Comparison of ENCODE assay signal across 16 cellular contexts in the genomic region with DNA sequence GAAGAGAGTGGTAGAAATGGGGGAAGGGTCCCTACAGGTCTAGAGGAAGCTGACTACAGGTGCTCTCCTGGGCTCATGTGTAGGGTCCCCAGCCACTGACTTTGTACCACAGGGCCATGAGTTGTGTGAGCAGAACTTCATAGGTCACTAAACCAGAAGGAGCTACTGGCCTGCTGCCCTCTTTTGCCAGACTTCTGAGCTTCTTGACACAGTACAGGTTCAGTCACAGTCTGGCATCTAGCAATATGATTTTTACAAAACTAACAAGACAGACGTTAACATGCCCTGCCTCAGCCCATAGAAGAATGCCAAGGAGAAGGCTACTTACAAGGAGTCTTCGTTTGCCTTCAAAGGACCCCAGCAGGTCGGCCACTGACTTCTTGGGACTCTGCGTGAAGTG. TPM values are rescaled to one million over a fixed set of nuclear protein-coding genes. Genes with fewer than 3 reads are reported as not detected.
DNase-seq lines count a peak whose midpoint lies in the region; ATAC-seq and TF ChIP-seq lines count a peak whose summit lies in the region.
"Had no signal": no experiment of that assay in that cellular context is flagged by ENCODE, and none has a peak within 500 bp of the region (broad histone marks: within the 10 kb centered on the region; RNA-seq: fewer than 3 reads in every experiment).

No MANE protein-coding gene starts in this region.

- no peak overlapping the region for H2BK5ac ChIP-seq in trophoblast cell (ENCODE audit: low read depth, low read length, poor library complexity)

- intact Hi-C loops in breast epithelium (cut with DNase I; ENCODE audit: low total_unique reads) (no loop called here), mammary epithelial cell (cut with micrococcal nuclease) (no loop called here), upper lobe of right lung (cut with DNase I) (no loop called here), dorsolateral prefrontal cortex (cut with DNase I) (no loop called here)

- peak overlapping the region; percentile 57 for H3K14ac ChIP-seq in trophoblast cell (ENCODE audit: low read length)

- H2BK120ac ChIP-seq in trophoblast cell (ENCODE audit: insufficient read depth, low read length, poor library complexity), result no peak overlapping the region

- TF ChIP-seq POLR2A in breast epithelium (IDR thresholded peaks at IDR 0.05), result no peak

- dilution Hi-C loops in mammary epithelial cell (cut with HindIII; ENCODE audit: low sequenced_read_pairs), result no loop called here

- no peak for DNase-seq in breast epithelium (ENCODE audit: low spot score in 2 of 2)
- DNase-seq in mammary epithelial cell, result no peak
- no peak for DNase-seq in fibroblast of pulmonary artery (ENCODE audit: low read depth)
- DNase-seq in trophoblast cell, result no peak
- no peak for DNase-seq in upper lobe of right lung
- DNase-seq in AG20443 (ENCODE audit: low spot score), result no peak
- no peak for DNase-seq in hippocampal formation (lab: John Stamatoyannopoulos, UW)
- DNase-seq in dorsolateral prefrontal cortex, result no peak
- DNase-seq: activated CD4-positive, alpha-beta memory T cell treated with anti-CD3 and anti-CD28 coated beads, Interleukin-2, amount 10 ng/mL, durations not matched to agents 7 days and 5 days; activated effector memory CD4-positive, alpha-beta T cell treated with anti-CD3 and anti-CD28 coated beads, Interleukin-2, amount 50 U/mL, for 16 hours; COR-L47; NCI-H1694; NCI-H82; T1000 had no signal

- no TSS peak for BruUV-seq in mammary epithelial cell (replicated peaks; lab: Mats Ljungman, UMichigan)

- in situ Hi-C loops in mammary epithelial cell (cut with MboI; ENCODE audit: low sequenced_read_pairs in 2 of 2), result loop anchor here in 1 of 2 donors (25.0 kb wide), 1 partner anchor 650 kb away; no protein-coding TSS in a partner anchor

- WGBS in mammary epithelial cell (ENCODE audit: low coverage, missing lambda C conversion rate), result 96% methylated on average over 3 of the region's 4 CpGs
- WGBS in trophoblast cell (ENCODE audit: extremely low coverage, insufficient coverage, insufficient read length), result no CpG with 5 or more reads among the region's 4 CpGs

- H3K79me2 ChIP-seq in mammary epithelial cell (ENCODE audit: insufficient read depth, low read length) (no peaks in the 10 kb centered on the region), trophoblast cell (ENCODE audit: control insufficient read depth, insufficient read depth, low read length, poor library complexity) (peaks cover 8% of the 10 kb centered on the region)

- H4K8ac ChIP-seq in trophoblast cell (ENCODE audit: low read depth, low read length), result no peak overlapping the region

- peaks cover 19% of the 10 kb centered on the region for H3K79me1 ChIP-seq in trophoblast cell (ENCODE audit: low read length)

- H4K91ac ChIP-seq in trophoblast cell (ENCODE audit: low read depth, low read length), result peak overlapping the region; percentile 31

- no peak overlapping the region for H3K4ac ChIP-seq in trophoblast cell (ENCODE audit: low read depth, low read length)

- no peak overlapping the region for H3K4me2 ChIP-seq in mammary epithelial cell (ENCODE audit: insufficient read depth, low read depth, low read length)
- H3K4me2 ChIP-seq in trophoblast cell (ENCODE audit: low read length), result peak overlapping the region; percentile 49

- H3K27ac ChIP-seq in breast epithelium (peak overlapping the region; percentile 50 to 80), mammary epithelial cell (ENCODE audit: insufficient read depth, low read depth, low read length) (no peak overlapping the region), trophoblast cell (ENCODE audit: low read depth, low read length) (no peak overlapping the region), upper lobe of right lung (no peak overlapping the region), dorsolateral prefrontal cortex (peak overlapping the region in 2 of 59 donors; percentile 6 to 17)
- H3K27ac ChIP-seq: 22Rv1, pancreas had no signal

- H3K27me3 ChIP-seq in breast epithelium (no peaks in the 10 kb centered on the region), mammary epithelial cell (ENCODE audit: insufficient read depth, low read length) (no peaks in the 10 kb centered on the region), trophoblast cell (ENCODE audit: insufficient read depth, low read length) (no peaks in the 10 kb centered on the region), upper lobe of right lung (no peaks in the 10 kb centered on the region), dorsolateral prefrontal cortex (peaks cover 0 to 18% (median 0%) of the 10 kb centered on the region in 45 donors)
- H3K27me3 ChIP-seq: pancreas had no signal

- H3K4me1 ChIP-seq in breast epithelium (no peaks in the 10 kb centered on the region), mammary epithelial cell (ENCODE audit: insufficient read depth, low read length) (peaks cover 24% of the 10 kb centered on the region), trophoblast cell (ENCODE audit: control insufficient read depth in 1 of 2, insufficient read depth in 2 of 2, low read length in 2 of 2) (peaks cover 20 to 43% of the 10 kb centered on the region in 2 experiments), upper lobe of right lung (peaks cover 14% of the 10 kb centered on the region)

- no peak overlapping the region for H4K12ac ChIP-seq in trophoblast cell (ENCODE audit: low read depth, low read length)

- H3K9ac ChIP-seq in mammary epithelial cell (ENCODE audit: insufficient read depth, low read length) (no peak overlapping the region), trophoblast cell (ENCODE audit: low read length) (no peak overlapping the region)

- H3K23ac ChIP-seq in trophoblast cell (ENCODE audit: low read length), result no peak overlapping the region

- no peak for ATAC-seq in upper lobe of right lung
- ATAC-seq: pancreas had no signal

- H3K4me3 ChIP-seq in breast epithelium (peak overlapping the region; percentile 46 to 55 (median 53)), mammary epithelial cell (replicated peaks in 1 of 3; ENCODE audit: insufficient read depth in 1 of 3, low read depth in 2 of 3, low read length in 3 of 3) (no peak overlapping the region), fibroblast of pulmonary artery (replicated peaks; ENCODE audit: low read depth, low read length) (peak overlapping the region; percentile 67), trophoblast cell (ENCODE audit: low read depth, low read length) (no peak overlapping the region), upper lobe of right lung (peak overlapping the region; percentile 27), dorsolateral prefrontal cortex (peak overlapping the region in 7 of 59 donors; percentile 1 to 37 (median 22))

- H2AFZ ChIP-seq in mammary epithelial cell (ENCODE audit: low read depth, low read length) (no peak overlapping the region), trophoblast cell (ENCODE audit: insufficient read depth, low read length, poor library complexity) (no peak overlapping the region)

- H2BK12ac ChIP-seq in trophoblast cell (ENCODE audit: low read length), result no peak overlapping the region

- TF ChIP-seq CTCF in breast epithelium (IDR thresholded peaks at IDR 0.05), result no peak
- no peak for TF ChIP-seq CTCF in mammary epithelial cell (conservative IDR thresholded peaks at IDR 0.05 in 1 of 2, IDR thresholded peaks at IDR 0.05 in 1 of 2; ENCODE audit: extremely low read depth in 1 of 2, insufficient read depth in 1 of 2, low read depth in 1 of 2, low read length in 2 of 2)
- no peak for TF ChIP-seq CTCF in fibroblast of pulmonary artery (IDR thresholded peaks at IDR 0.05; ENCODE audit: low read length, missing control alignments)
- no peak for TF ChIP-seq CTCF in upper lobe of right lung (IDR thresholded peaks at IDR 0.05)
- no peak for TF ChIP-seq CTCF in dorsolateral prefrontal cortex (IDR thresholded peaks at IDR 0.05 in 54 of 56, conservative IDR thresholded peaks at IDR 0.05 in 2 of 56; ENCODE audit: low read depth in 1 of 56, partially characterized antibody in 56 of 56)

- H3K18ac ChIP-seq in trophoblast cell (ENCODE audit: low read length), result peak overlapping the region; percentile 67

- no peaks in the 10 kb centered on the region for H3K36me3 ChIP-seq in breast epithelium
- H3K36me3 ChIP-seq in mammary epithelial cell (ENCODE audit: insufficient read depth, low read length), result no peaks in the 10 kb centered on the region
- H3K36me3 ChIP-seq in trophoblast cell (ENCODE audit: control insufficient read depth in 1 of 2, insufficient read depth in 2 of 2, low read length in 2 of 2), result peaks cover 12 to 15% of the 10 kb centered on the region in 2 experiments
- H3K36me3 ChIP-seq in upper lobe of right lung, result no peaks in the 10 kb centered on the region
- H3K36me3 ChIP-seq: pancreas had no signal

- H3K9me3 ChIP-seq in breast epithelium, result no peaks in the 10 kb centered on the region
- no peaks in the 10 kb centered on the region for H3K9me3 ChIP-seq in mammary epithelial cell (replicated peaks; ENCODE audit: insufficient read depth, low read length)
- peaks cover 6% of the 10 kb centered on the region for H3K9me3 ChIP-seq in trophoblast cell (ENCODE audit: insufficient read depth, low read depth, low read length)
- no peaks in the 10 kb centered on the region for H3K9me3 ChIP-seq in upper lobe of right lung
- H3K9me3 ChIP-seq: pancreas had no signal

- H2AK5ac ChIP-seq in trophoblast cell (ENCODE audit: low read length), result peak overlapping the region; percentile 52

- no peaks in the 10 kb centered on the region for H4K20me1 ChIP-seq in mammary epithelial cell (ENCODE audit: insufficient read depth, low read length)

- CTCF ChIA-PET in mammary epithelial cell (lab: Charles Lee; ENCODE audit: low non-redundant PET), result no interaction called here

RNA-seq across cellular contexts. Expression of gene CCDC80, which starts 3.2 kb away (rescaled TPM):
- total RNA-seq in breast epithelium (100 to 1,000 TPM in 1 of 3 donors, 10 to 100 TPM in 2; 38.7 to 430 (median 42.0) TPM), mammary epithelial cell (10 to 100 TPM; 25.9 to 56.8 TPM), upper lobe of right lung (60.4 TPM), dorsolateral prefrontal cortex (10 to 100 TPM in 27 of 120 experiments, 1 to 10 TPM in 93; 1.5 to 19.2 (median 7.2) TPM)
- 2.0 TPM for polyA plus RNA-seq in mammary epithelial cell
- 12.3 TPM for polyA minus RNA-seq in mammary epithelial cell
- polyA plus RNA-seq in trophoblast cell (2013), result 175 and 183 TPM in 2 replicates

Comparison
In these comparisons a context has a peak if more than half of its experiments do, and no peak if none do; other contexts are left out.
1. H3K27ac ChIP-seq: peak in breast epithelium (2 of 2); none in mammary epithelial cell (single experiment), trophoblast cell (single experiment) and upper lobe of right lung (single experiment).
2. H3K4me3 ChIP-seq: peak in breast epithelium (3 of 3), fibroblast of pulmonary artery (single experiment) and upper lobe of right lung (single experiment); none in mammary epithelial cell (0 of 3) and trophoblast cell (single experiment).